In genomic region chr5:16934123-16934522, GRCh38 we compare ENCODE assay signal across 8 cellular contexts. TPM values are rescaled to one million over a fixed set of nuclear protein-coding genes. Genes with fewer than 3 reads are reported as not detected.
A peak's percentile ranks its signal among the peaks of the same experiment; 100 is the strongest.
DNase-seq lines count a peak whose midpoint lies in the region; ATAC-seq, FAIRE-seq and TF ChIP-seq lines count a peak whose summit lies in the region.

No MANE protein-coding gene starts in this region.

- in situ Hi-C loops in GM12878 (cut with MboI) = loop anchor here (10.0 kb wide), 1 partner anchor 251 kb away; no protein-coding TSS in a partner anchor

- peaks cover 0 to 29% of the 10 kb centered on the region in 2 experiments; a peak in 2 of 4 replicates for H3K27me3 ChIP-seq in GM12878 (replicated peaks in 1 of 2; ENCODE audit: control insufficient read depth in 2 of 2, insufficient read depth in 2 of 2, low read length in 1 of 2)
- no peaks in the 10 kb centered on the region for H3K27me3 ChIP-seq in keratinocyte (ENCODE audit: control insufficient read depth, extremely low read depth, insufficient read depth, low read length)

- H3K4me1 ChIP-seq in GM12878 (ENCODE audit: control insufficient read depth, insufficient read depth, low read length) = no peaks in the 10 kb centered on the region
- H3K4me1 ChIP-seq in keratinocyte (ENCODE audit: control insufficient read depth, extremely low read depth, insufficient read depth, low read length) = peaks cover 32% of the 10 kb centered on the region

- ATAC-seq in GM18867 (IDR thresholded peaks at IDR 0.05; ENCODE audit: unreplicated experiment) (peak; percentile 64), HG03135 (IDR thresholded peaks at IDR 0.05; ENCODE audit: unreplicated experiment) (peak; percentile 53), GM12878 (peak; percentile 77)
- ATAC-seq in effector memory CD8-positive, alpha-beta T cell (replicated peaks) = no peak

- no peaks in the 10 kb centered on the region for H3K36me3 ChIP-seq in GM12878 (ENCODE audit: control insufficient read depth in 2 of 2, insufficient read depth in 2 of 2, low read length in 1 of 2)
- H3K36me3 ChIP-seq in keratinocyte (ENCODE audit: control insufficient read depth in 2 of 2, extremely low read depth in 1 of 2, insufficient read depth in 2 of 2, low read length in 2 of 2) = peaks cover 1 to 5% of the 10 kb centered on the region in 2 experiments

- TF ChIP-seq POLR2A in GM12878 (IDR thresholded peaks at IDR 0.05; ENCODE audit: low read depth, low read length) = no peak

- H3K4me3 Mint-ChIP-seq in effector memory CD8-positive, alpha-beta T cell = no peak overlapping the region

- TF ChIP-seq CTCF in GM12878 (IDR thresholded peaks at IDR 0.05 in 2 of 3, conservative IDR thresholded peaks at IDR 0.05 in 1 of 3; ENCODE audit: control insufficient read depth in 2 of 3, extremely low read depth in 1 of 3, insufficient read depth in 1 of 3, low read depth in 3 of 3, low read length in 3 of 3) (peak; percentile 58 to 76 (median 69)), keratinocyte (optimal IDR thresholded peaks at IDR 0.05 in 1 of 3, IDR thresholded peaks at IDR 0.05 in 1 of 3, conservative IDR thresholded peaks at IDR 0.05 in 1 of 3; ENCODE audit: extremely low read depth in 1 of 3, insufficient read depth in 2 of 3, low read length in 3 of 3) (peak; percentile 91 to 96 (median 94))

- SMC1A ChIA-PET in GM12878 (lab: Charles Lee; ENCODE audit: uncharacterized antibody, unreplicated experiment) = no interaction called here

- intact Hi-C loops in GM12878 (cut with micrococcal nuclease; ENCODE audit: unreplicated experiment) = loop anchor here (1.0 to 5.0 kb wide), 3 partner anchors 142 to 255 kb away; no protein-coding TSS in a partner anchor

- H3K4me3 ChIP-seq in GM12878 (no peak overlapping the region), keratinocyte (ENCODE audit: control insufficient read depth in 2 of 3, extremely low read depth in 1 of 3, insufficient read depth in 2 of 3, low read depth in 1 of 3, low read length in 3 of 3) (peak overlapping the region; percentile 85 to 99 (median 90))

- H3K9me3 ChIP-seq in GM12878 (replicated peaks; ENCODE audit: control insufficient read depth, insufficient read depth, low read length) (no peaks in the 10 kb centered on the region; the same call in 2 of the 3 replicates), keratinocyte (ENCODE audit: control insufficient read depth, low read depth, low read length) (no peaks in the 10 kb centered on the region)

- no TSS peak for BruUV-seq in GM12878 (replicated peaks; lab: Mats Ljungman, UMichigan)

- 0 out of 2 replicates have a peak, but pooled peaks have one; percentile 32 for TF ChIP-seq RAD21 in GM12878 (IDR thresholded peaks at IDR 0.05; ENCODE audit: insufficient read depth, low read depth, low read length)

- H3K27ac Mint-ChIP-seq in effector memory CD8-positive, alpha-beta T cell = no peak overlapping the region

- peaks cover 0 to 5% of the 10 kb centered on the region in 2 donors for H3K4me1 Mint-ChIP-seq in effector memory CD8-positive, alpha-beta T cell (ENCODE audit: low read depth in 2 of 2)

- no peak overlapping the region for H3K9ac ChIP-seq in GM12878 (ENCODE audit: control insufficient read depth, insufficient read depth, low read length)
- peak overlapping the region; percentile 99 for H3K9ac ChIP-seq in keratinocyte (ENCODE audit: control insufficient read depth, extremely low read depth, insufficient read depth, low read length)

- H3K4me2 ChIP-seq in GM12878 (ENCODE audit: control insufficient read depth, insufficient read depth) = no peak overlapping the region
- peak overlapping the region; percentile 72 for H3K4me2 ChIP-seq in keratinocyte (ENCODE audit: control insufficient read depth, extremely low read depth, insufficient read depth, low read depth, low read length)

- no peak for FAIRE-seq in GM12878 (lab: Jason Lieb, UNC)
- no peak for FAIRE-seq in keratinocyte (lab: Jason Lieb, UNC)

- no peaks in the 10 kb centered on the region for H3K9me1 ChIP-seq in keratinocyte (ENCODE audit: control insufficient read depth, extremely low read depth, insufficient read depth, low read length)

- CTCF ChIA-PET in GM12878 (lab: Yijun Ruan, JAX) = interaction anchor here (1.3 kb wide), 1 partner anchor 256 kb away, joined by 9 read pairs; no protein-coding TSS in a partner anchor

- POLR2A ChIA-PET in GM12878 (lab: Charles Lee) = no interaction called here

- H2AFZ ChIP-seq in GM12878 (ENCODE audit: control insufficient read depth, low read depth, low read length) (no peak overlapping the region), keratinocyte (ENCODE audit: control insufficient read depth, low read length) (no peak overlapping the region)

- DNase-seq in COLO829 (ENCODE audit: low spot score) = peak; percentile 49
- DNase-seq in NCI-H82 treated with DMSO at 0.1 percent for 48 hours (lab: John Stamatoyannopoulos, UW; ENCODE audit: unreplicated experiment) = peak; percentile 15
- DNase-seq in GM12878 (ENCODE audit: low read depth, low spot score) = no peak
- no peak for DNase-seq in keratinocyte (ENCODE audit: low read depth, low spot score)
- peak in 2 of 3 donors; percentile 10 to 33 for DNase-seq in stimulated activated CD4-positive, alpha-beta T cell treated with anti-CD3 and anti-CD28 coated beads, TNF-alpha, amount 100 ng/mL, for 48 hours (ENCODE audit: low read depth in 3 of 3)
- no peak for DNase-seq in effector memory CD8-positive, alpha-beta T cell

- H3K27me3 Mint-ChIP-seq in effector memory CD8-positive, alpha-beta T cell = peaks cover 39 to 69% of the 10 kb centered on the region in 2 donors

- H3K36me3 Mint-ChIP-seq in effector memory CD8-positive, alpha-beta T cell (ENCODE audit: insufficient read depth) = no peaks in the 10 kb centered on the region

- RAD21 ChIA-PET in GM12878 (lab: Charles Lee; ENCODE audit: unreplicated experiment) = no interaction called here

- H3K27ac ChIP-seq in GM12878 (ENCODE audit: control insufficient read depth, insufficient read depth) (no peak overlapping the region), keratinocyte (ENCODE audit: control insufficient read depth, insufficient read depth, low read length) (peak overlapping the region; percentile 96)

- peaks cover 0 to 3% of the 10 kb centered on the region in 2 donors for H3K9me3 Mint-ChIP-seq in effector memory CD8-positive, alpha-beta T cell

- TF ChIP-seq EP300 in GM12878 (IDR thresholded peaks at IDR 0.05; ENCODE audit: borderline replicate concordance in 1 of 2, control insufficient read depth in 1 of 2, low read depth in 2 of 2, low read length in 2 of 2) = no peak

- 10% methylated on average over 11 of the region's 11 CpGs for WGBS in GM12878 (ENCODE audit: insufficient coverage, insufficient replicate concordance, low lambda C conversion rate, missing lambda C conversion rate)

- H3K79me2 ChIP-seq in GM12878 (ENCODE audit: control insufficient read depth, insufficient read depth, low read length) = no peaks in the 10 kb centered on the region
- peaks cover 67% of the 10 kb centered on the region for H3K79me2 ChIP-seq in keratinocyte (ENCODE audit: control insufficient read depth, insufficient read depth, low read length)

- dilution Hi-C loops in keratinocyte (cut with MboI; ENCODE audit: extremely low pct_ligation_motif_present, low sequenced_read_pairs) = no loop called here

- H4K20me1 ChIP-seq in GM12878 (ENCODE audit: control insufficient read depth, insufficient read depth) (no peaks in the 10 kb centered on the region), keratinocyte (ENCODE audit: control insufficient read depth, extremely low read depth, insufficient read depth, low read length) (peaks cover 30% of the 10 kb centered on the region)

RNA-seq across cellular contexts. Expression of gene MYO10, which starts 2.0 kb away (rescaled TPM):
- 0.10 and 0.69 TPM in 2 replicates for total RNA-seq in GM12878 (2013; cell fraction: nucleolus; rRNA removed)
- total RNA-seq in GM12878 (2014; rRNA removed) = 0.11 and 0.17 TPM in 2 replicates
- 0.09 and 0.18 TPM in 2 replicates for total RNA-seq in GM12878 (2014; rRNA removed; fragmentation: Illumina TruSeq; extraction: Trizol)
- 0.58 and 0.77 TPM in 2 replicates for total RNA-seq in GM12878 (2021)
- polyA plus RNA-seq in GM12878 (2011; ENCODE audit: low read depth) = not detected
- polyA plus RNA-seq in GM12878 (2011; rRNA removed) = 0.26 and 0.66 TPM in 2 replicates
- polyA plus RNA-seq in GM12878 (2011; cell fraction: cytosol; rRNA removed) = 0.59 and 0.61 TPM in 2 replicates
- 0.61 and 0.66 TPM in 2 replicates for polyA plus RNA-seq in GM12878 (2011; cell fraction: nucleus; rRNA removed)
- polyA plus RNA-seq in GM12878 (2012) = 0.03 TPM in 1 of 2 replicates, not detected in the other
- polyA plus RNA-seq in GM12878 (2014; fragmentation: Illumina TruSeq; extraction: Trizol) = 0.14 and 0.16 TPM in 2 replicates
- under 1 TPM; 0.02 to 0.11 TPM for polyA plus RNA-seq in GM12878 (2014; fragmentation: Nextera tagmentation; extraction: Ambion mirVana)
- 0.03 and 0.22 TPM in 2 replicates for polyA plus RNA-seq in GM12878 (2014; rRNA removed)
- polyA plus RNA-seq in GM12878 (2016; fragmentation: Nextera tagmentation; extraction: Ambion mirVana) = under 1 TPM; 0.26 to 0.36 TPM
- 0.52 and 2.1 TPM in 2 replicates for polyA minus RNA-seq in GM12878 (2011; rRNA and poly(A)+ RNA removed)
- polyA minus RNA-seq in GM12878 (2011; cell fraction: cytosol; rRNA and poly(A)+ RNA removed) = 0.31 and 1.1 TPM in 2 replicates
- polyA minus RNA-seq in GM12878 (2011; cell fraction: nucleus; rRNA and poly(A)+ RNA removed) = 0.85 and 1.1 TPM in 2 replicates
- 16.1 to 22.5 TPM (median 22.0 TPM) in 3 replicates for polyA plus RNA-seq in keratinocyte
- polyA plus RNA-seq in keratinocyte (2011; ENCODE audit: low read depth) = 28.7 TPM
- 20.3 and 20.9 TPM in 2 replicates for polyA plus RNA-seq in keratinocyte (2011; cell fraction: cytosol; rRNA removed)
- polyA plus RNA-seq in keratinocyte (2011; cell fraction: nucleus; rRNA removed) = 53.3 and 53.4 TPM in 2 replicates
- polyA plus RNA-seq in keratinocyte (2012; ENCODE audit: low replicate concordance) = 14.8 and 47.7 TPM in 2 replicates
- polyA minus RNA-seq in keratinocyte = 43.8 to 125 TPM (median 75.8 TPM) in 3 replicates
- 44.9 TPM for polyA minus RNA-seq in keratinocyte (2011; cell fraction: cytosol; rRNA and poly(A)+ RNA removed)
- polyA minus RNA-seq in keratinocyte (2011; cell fraction: nucleus; rRNA and poly(A)+ RNA removed) = 59.8 and 125 TPM in 2 replicates

Comparison
In these comparisons a context has a peak if more than half of its experiments do, and no peak if none do; other contexts are left out.
1. DNase-seq: peak in COLO829 (single experiment), NCI-H82 treated with DMSO at 0.1 percent for 48 hours (single experiment) and stimulated activated CD4-positive, alpha-beta T cell treated with anti-CD3 and anti-CD28 coated beads, TNF-alpha, amount 100 ng/mL, for 48 hours (2 of 3); none in GM12878 (single experiment), keratinocyte (single experiment) and effector memory CD8-positive, alpha-beta T cell (0 of 3).
2. RNA of gene MYO10, which starts 2.0 kb away (polyA plus RNA-seq): 14.8 to 53.4 TPM in keratinocyte; 0.02 to 0.66 TPM in GM12878; every median in the first group is over 4 times any median in the second.